Comparison of ENCODE assay signal across 17 cellular contexts in genomic region chrX:129158505-129158904, GRCh38.
DNase-seq lines count a peak whose midpoint lies in the region; FAIRE-seq and TF ChIP-seq lines count a peak whose summit lies in the region.
"Had no signal": no experiment of that assay in that cellular context is flagged by ENCODE, and none has a peak within 500 bp of the region (broad histone marks: within the 10 kb centered on the region; RNA-seq: fewer than 3 reads in every experiment).

No MANE protein-coding gene starts in this region.

- H3K4me1 Mint-ChIP-seq in neural crest cell, result peaks cover 13% of the 10 kb centered on the region
- H3K4me1 Mint-ChIP-seq in activated CD4-positive, alpha-beta memory T cell treated with anti-CD3 and anti-CD28 coated beads, Interleukin-2, amount 10 ng/mL, durations not matched to agents 7 days and 5 days, result no peaks in the 10 kb centered on the region
- H3K4me1 Mint-ChIP-seq: B cell; CD14-positive monocyte; CD8-positive, alpha-beta memory T cell; IgD-negative memory B cell; T-cell had no signal

- TF ChIP-seq CTCF in D721Med (IDR thresholded peaks at IDR 0.05; ENCODE audit: insufficient read depth, missing control alignments), result no peak
- peak; percentile 22 for TF ChIP-seq CTCF in neural crest cell (conservative IDR thresholded peaks at IDR 0.05)

- POLR2A ChIA-PET in activated CD4-positive, alpha-beta memory T cell treated with anti-CD3 and anti-CD28 coated beads, Interleukin-2, amount 10 ng/mL, durations not matched to agents 7 days and 5 days (lab: Charles Lee), result no interaction called here

- CTCF ChIA-PET in activated CD4-positive, alpha-beta memory T cell treated with anti-CD3 and anti-CD28 coated beads, Interleukin-2, amount 10 ng/mL, durations not matched to agents 7 days and 5 days (lab: Charles Lee), result no interaction called here

- no peak overlapping the region for H3K27ac Mint-ChIP-seq in neural crest cell (ENCODE audit: unreplicated experiment)
- H3K27ac Mint-ChIP-seq in activated CD4-positive, alpha-beta memory T cell treated with anti-CD3 and anti-CD28 coated beads, Interleukin-2, amount 10 ng/mL, durations not matched to agents 7 days and 5 days, result no peak overlapping the region
- H3K27ac Mint-ChIP-seq: B cell; CD14-positive monocyte; CD8-positive, alpha-beta memory T cell; IgD-negative memory B cell; T-cell had no signal

- peaks cover 9% of the 10 kb centered on the region for H3K9me3 Mint-ChIP-seq in neural crest cell
- H3K9me3 Mint-ChIP-seq in activated CD4-positive, alpha-beta memory T cell treated with anti-CD3 and anti-CD28 coated beads, Interleukin-2, amount 10 ng/mL, durations not matched to agents 7 days and 5 days, result no peaks in the 10 kb centered on the region
- H3K9me3 Mint-ChIP-seq: T-cell had no signal

- no peaks in the 10 kb centered on the region for H3K27me3 Mint-ChIP-seq in neural crest cell (ENCODE audit: low read depth)
- H3K27me3 Mint-ChIP-seq in activated CD4-positive, alpha-beta memory T cell treated with anti-CD3 and anti-CD28 coated beads, Interleukin-2, amount 10 ng/mL, durations not matched to agents 7 days and 5 days, result no peaks in the 10 kb centered on the region
- H3K27me3 Mint-ChIP-seq: B cell had no signal

- in situ Hi-C loops in SK-MEL-5 (cut with HindIII; ENCODE audit: low pct_unique_long_range_greater_than_20kb, low sequenced_read_pairs), result no loop called here

- H3K36me3 Mint-ChIP-seq in neural crest cell (ENCODE audit: low read depth), result peaks cover 11% of the 10 kb centered on the region
- no peaks in the 10 kb centered on the region for H3K36me3 Mint-ChIP-seq in activated CD4-positive, alpha-beta memory T cell treated with anti-CD3 and anti-CD28 coated beads, Interleukin-2, amount 10 ng/mL, durations not matched to agents 7 days and 5 days (ENCODE audit: low read depth)
- H3K36me3 Mint-ChIP-seq: CD14-positive monocyte; CD8-positive, alpha-beta memory T cell; IgD-negative memory B cell; T-cell had no signal

- no peak overlapping the region for H3K4me3 Mint-ChIP-seq in neural crest cell
- no peak overlapping the region for H3K4me3 Mint-ChIP-seq in activated CD4-positive, alpha-beta memory T cell treated with anti-CD3 and anti-CD28 coated beads, Interleukin-2, amount 10 ng/mL, durations not matched to agents 7 days and 5 days
- H3K4me3 Mint-ChIP-seq: B cell; CD14-positive monocyte; CD8-positive, alpha-beta memory T cell; T-cell had no signal

- FAIRE-seq in D721Med (lab: Jason Lieb, UNC), result peak; percentile 44
- FAIRE-seq in GM19239 (lab: Jason Lieb, UNC), result peak; percentile 21

- DNase-seq in D721Med (ENCODE audit: insufficient read length, low spot score) (no peak), GM19239 (ENCODE audit: insufficient read length, low spot score) (no peak), SK-MEL-5 (ENCODE audit: low read depth, low spot score) (peak; percentile 1), neural crest cell (ENCODE audit: low read depth, low spot score) (no peak), NCI-H748 (lab: John Stamatoyannopoulos, UW; ENCODE audit: unreplicated experiment) (no peak)
- DNase-seq in stimulated activated naive CD4-positive, alpha-beta T cell treated with Interleukin-2 at 50 U/mL for 16 hours (lab: John Stamatoyannopoulos, UW), result no peak
- DNase-seq in activated CD4-positive, alpha-beta memory T cell treated with anti-CD3 and anti-CD28 coated beads, Interleukin-2, amount 10 ng/mL, durations not matched to agents 7 days and 5 days, result no peak
- DNase-seq: CD8-positive, alpha-beta memory T cell; GOT3; MM.1S; NCI-H2029; NCI-H2227 treated with DMSO at 0.1 percent for 48 hours; NCI-H526 treated with DMSO at 0.1 percent for 48 hours; T-cell had no signal
